Comparison of ENCODE assay signal across 1 cellular context in genomic region chr1:183593356-183593755, GRCh38.
TF ChIP-seq lines count a peak whose summit lies in the region.

No MANE protein-coding gene starts in this region.

TF ChIP-seq in H1, 55 proteins besides CTCF, POLR2A, EP300 and RAD21 (continued from another document):
- no peak for TF ChIP-seq CHD7 (IDR thresholded peaks at IDR 0.05; ENCODE audit: insufficient replicate concordance, low read length)
- TF ChIP-seq SP1 (IDR thresholded peaks at IDR 0.05; ENCODE audit: low read depth, low read length) = no peak
- no peak for TF ChIP-seq CBX8 (IDR thresholded peaks at IDR 0.05; ENCODE audit: borderline replicate concordance, low read depth, low read length)
- TF ChIP-seq, protein P1, sequence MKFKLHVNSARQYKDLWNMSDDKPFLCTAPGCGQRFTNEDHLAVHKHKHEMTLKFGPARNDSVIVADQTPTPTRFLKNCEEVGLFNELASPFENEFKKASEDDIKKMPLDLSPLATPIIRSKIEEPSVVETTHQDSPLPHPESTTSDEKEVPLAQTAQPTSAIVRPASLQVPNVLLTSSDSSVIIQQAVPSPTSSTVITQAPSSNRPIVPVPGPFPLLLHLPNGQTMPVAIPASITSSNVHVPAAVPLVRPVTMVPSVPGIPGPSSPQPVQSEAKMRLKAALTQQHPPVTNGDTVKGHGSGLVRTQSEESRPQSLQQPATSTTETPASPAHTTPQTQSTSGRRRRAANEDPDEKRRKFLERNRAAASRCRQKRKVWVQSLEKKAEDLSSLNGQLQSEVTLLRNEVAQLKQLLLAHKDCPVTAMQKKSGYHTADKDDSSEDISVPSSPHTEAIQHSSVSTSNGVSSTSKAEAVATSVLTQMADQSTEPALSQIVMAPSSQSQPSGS (IDR thresholded peaks at IDR 0.05; ENCODE audit: low read length) = no peak
- TF ChIP-seq RFX5 (IDR thresholded peaks at IDR 0.05; ENCODE audit: borderline replicate concordance, low read depth, low read length) = no peak
- no peak for TF ChIP-seq CBX5 (IDR thresholded peaks at IDR 0.05; ENCODE audit: low read depth, low read length)
